Comparison of ENCODE assay signal across 14 cellular contexts in genomic region chr9:89428222-89428761, GRCh38.
A peak's percentile ranks its signal among the peaks of the same experiment; 100 is the strongest.
DNase-seq lines count a peak whose midpoint lies in the region; ATAC-seq and TF ChIP-seq lines count a peak whose summit lies in the region.
"Had no signal": no experiment of that assay in that cellular context is flagged by ENCODE, and none has a peak within 500 bp of the region (broad histone marks: within the 10 kb centered on the region; RNA-seq: fewer than 3 reads in every experiment).

No MANE protein-coding gene starts in this region.

- H3K4me1 ChIP-seq in endodermal cell (ENCODE audit: control insufficient read depth, insufficient read depth, low read length) (no peaks in the 10 kb centered on the region), right cardiac atrium (ENCODE audit: control insufficient read depth, insufficient read depth, low read length) (no peaks in the 10 kb centered on the region)
- H3K4me1 ChIP-seq: HAP-1, prostate gland had no signal

- TF ChIP-seq CTCF in endodermal cell (conservative IDR thresholded peaks at IDR 0.05), result no peak

- no peaks in the 10 kb centered on the region for H3K9me3 ChIP-seq in endodermal cell (ENCODE audit: control insufficient read depth, low read length)
- H3K9me3 ChIP-seq in right cardiac atrium (ENCODE audit: control insufficient read depth, low read length), result no peaks in the 10 kb centered on the region
- H3K9me3 ChIP-seq: HAP-1, prostate gland had no signal

- no peak overlapping the region for H3K9ac ChIP-seq in endodermal cell (ENCODE audit: extremely low read depth, low read length, poor library complexity, severe bottlenecking)

- no peaks in the 10 kb centered on the region for H3K9me3 Mint-ChIP-seq in activated naive CD4-positive, alpha-beta T cell treated with anti-CD3 and anti-CD28 coated beads, Interleukin-2, amount 50 U/mL, for 24 hours
- peaks cover 5% of the 10 kb centered on the region for H3K9me3 Mint-ChIP-seq in activated T-helper 1 cell treated with anti-CD3 and anti-CD28 coated beads, Interleukin-12 subunit alpha, Interleukin-12 subunit beta, Interleukin-2, Interleukin-4 antibody, amounts not matched to agents 30 ng/mL and 10 ng/mL and 1 ng/mL, durations not matched to agents 14 hours and 24 hours and 36 hours
- H3K9me3 Mint-ChIP-seq in endodermal cell, result peaks cover 3% of the 10 kb centered on the region

- H3K27ac ChIP-seq in endodermal cell (ENCODE audit: low read depth, low read length) (no peak overlapping the region), temporal lobe (ENCODE audit: low read depth, low read length) (peak overlapping the region; percentile 92), right cardiac atrium (ENCODE audit: low read length) (no peak overlapping the region)
- H3K27ac ChIP-seq: prostate gland had no signal

- H3K4me3 ChIP-seq in endodermal cell (ENCODE audit: low read length) (no peak overlapping the region), right cardiac atrium (ENCODE audit: low read length) (no peak overlapping the region)
- H3K4me3 ChIP-seq: HAP-1, prostate gland had no signal

- intact Hi-C loops in activated T-helper 1 cell treated with anti-CD3 and anti-CD28 coated beads, Interleukin-12 subunit alpha, Interleukin-12 subunit beta, Interleukin-2, Interleukin-4 antibody, amounts not matched to agents 30 ng/mL and 10 ng/mL and 1 ng/mL, durations not matched to agents 14 hours and 24 hours and 36 hours (cut with micrococcal nuclease), result loop anchor here (10.0 kb wide), 1 partner anchor 1997 kb away; the partner anchor contains the start of gene NFIL3
- intact Hi-C loops in right cardiac atrium (cut with DNase I), result loop anchor here in 1 of 4 donors (10.0 kb wide), 1 partner anchor 63 kb away; no protein-coding TSS in a partner anchor

- peak overlapping the region; percentile 100 for H3K27ac Mint-ChIP-seq in activated naive CD4-positive, alpha-beta T cell treated with anti-CD3 and anti-CD28 coated beads, Interleukin-2, amount 50 U/mL, for 24 hours
- H3K27ac Mint-ChIP-seq in activated T-helper 1 cell treated with anti-CD3 and anti-CD28 coated beads, Interleukin-12 subunit alpha, Interleukin-12 subunit beta, Interleukin-2, Interleukin-4 antibody, amounts not matched to agents 30 ng/mL and 10 ng/mL and 1 ng/mL, durations not matched to agents 14 hours and 24 hours and 36 hours, result peak overlapping the region; percentile 100
- peak overlapping the region; percentile 30 for H3K27ac Mint-ChIP-seq in endodermal cell

- 82 to 90% methylated on average over 8 to 13 of the region's 13 CpGs for WGBS in endodermal cell (ENCODE audit: insufficient coverage in 1 of 2, insufficient read length in 1 of 2), 2 experiments
- whole genome bisulfite sequencing in right cardiac atrium, result 82% methylated on average over 13 of the region's 13 CpGs

- peaks cover 99% of the 10 kb centered on the region for H3K4me1 Mint-ChIP-seq in activated naive CD4-positive, alpha-beta T cell treated with anti-CD3 and anti-CD28 coated beads, Interleukin-2, amount 50 U/mL, for 24 hours
- peaks cover 96% of the 10 kb centered on the region for H3K4me1 Mint-ChIP-seq in activated T-helper 1 cell treated with anti-CD3 and anti-CD28 coated beads, Interleukin-12 subunit alpha, Interleukin-12 subunit beta, Interleukin-2, Interleukin-4 antibody, amounts not matched to agents 30 ng/mL and 10 ng/mL and 1 ng/mL, durations not matched to agents 14 hours and 24 hours and 36 hours (ENCODE audit: low read depth)
- H3K4me1 Mint-ChIP-seq in endodermal cell, result peaks cover 8% of the 10 kb centered on the region

- no peaks in the 10 kb centered on the region for H3K27me3 Mint-ChIP-seq in activated naive CD4-positive, alpha-beta T cell treated with anti-CD3 and anti-CD28 coated beads, Interleukin-2, amount 50 U/mL, for 24 hours
- no peaks in the 10 kb centered on the region for H3K27me3 Mint-ChIP-seq in activated T-helper 1 cell treated with anti-CD3 and anti-CD28 coated beads, Interleukin-12 subunit alpha, Interleukin-12 subunit beta, Interleukin-2, Interleukin-4 antibody, amounts not matched to agents 30 ng/mL and 10 ng/mL and 1 ng/mL, durations not matched to agents 14 hours and 24 hours and 36 hours (ENCODE audit: insufficient read depth)
- H3K27me3 Mint-ChIP-seq in endodermal cell (ENCODE audit: insufficient read depth), result no peaks in the 10 kb centered on the region

- H3K27me3 ChIP-seq in endodermal cell (ENCODE audit: control insufficient read depth, insufficient read depth, low read length, poor library complexity, severe bottlenecking) (no peaks in the 10 kb centered on the region), right cardiac atrium (ENCODE audit: control insufficient read depth, insufficient read depth) (no peaks in the 10 kb centered on the region)

- DNase-seq in activated naive CD4-positive, alpha-beta T cell treated with Interleukin-2 at 50 U/mL for 16 hours, result no peak
- no peak for DNase-seq in activated T-helper 1 cell treated with anti-CD3 and anti-CD28 coated beads, Interleukin-12 subunit alpha, Interleukin-12 subunit beta, Interleukin-2, Interleukin-4 antibody, amounts not matched to agents 30 ng/mL and 10 ng/mL and 1 ng/mL, durations not matched to agents 14 hours and 24 hours and 36 hours (ENCODE audit: low spot score)
- DNase-seq in endodermal cell (no peak), cerebellar cortex (ENCODE audit: low spot score) (no peak), right cardiac atrium (no peak), NCI-H128 (lab: John Stamatoyannopoulos, UW; ENCODE audit: unreplicated experiment) (no peak)
- DNase-seq: left ventricle myocardium superior, NCI-H1048, NCI-H2171 treated with DMSO at 0.1 percent for 48 hours, NCI-H82 had no signal

- peak overlapping the region; percentile 19 for H3K4me3 Mint-ChIP-seq in activated naive CD4-positive, alpha-beta T cell treated with anti-CD3 and anti-CD28 coated beads, Interleukin-2, amount 50 U/mL, for 24 hours
- H3K4me3 Mint-ChIP-seq in activated T-helper 1 cell treated with anti-CD3 and anti-CD28 coated beads, Interleukin-12 subunit alpha, Interleukin-12 subunit beta, Interleukin-2, Interleukin-4 antibody, amounts not matched to agents 30 ng/mL and 10 ng/mL and 1 ng/mL, durations not matched to agents 14 hours and 24 hours and 36 hours, result no peak overlapping the region
- no peak overlapping the region for H3K4me3 Mint-ChIP-seq in endodermal cell

- H3K36me3 Mint-ChIP-seq in activated naive CD4-positive, alpha-beta T cell treated with anti-CD3 and anti-CD28 coated beads, Interleukin-2, amount 50 U/mL, for 24 hours, result peaks cover 16% of the 10 kb centered on the region
- H3K36me3 Mint-ChIP-seq in activated T-helper 1 cell treated with anti-CD3 and anti-CD28 coated beads, Interleukin-12 subunit alpha, Interleukin-12 subunit beta, Interleukin-2, Interleukin-4 antibody, amounts not matched to agents 30 ng/mL and 10 ng/mL and 1 ng/mL, durations not matched to agents 14 hours and 24 hours and 36 hours (ENCODE audit: low read depth), result peaks cover 46% of the 10 kb centered on the region
- H3K36me3 Mint-ChIP-seq in endodermal cell (ENCODE audit: low read depth), result peaks cover 8% of the 10 kb centered on the region

- ATAC-seq in right cardiac atrium, result no peak
- ATAC-seq: left ventricle myocardium superior had no signal

- no peaks in the 10 kb centered on the region for H3K36me3 ChIP-seq in endodermal cell (ENCODE audit: control insufficient read depth, insufficient read depth, low read length)
- H3K36me3 ChIP-seq: HAP-1, prostate gland had no signal

Comparison
In these comparisons a context has a peak if more than half of its experiments do, and no peak if none do; other contexts are left out.
1. H3K27ac Mint-ChIP-seq: peak in every context shown above with its lines; median percentile 100 in activated naive CD4-positive, alpha-beta T cell treated with anti-CD3 and anti-CD28 coated beads, Interleukin-2, amount 50 U/mL, for 24 hours; 100 in activated T-helper 1 cell treated with anti-CD3 and anti-CD28 coated beads, Interleukin-12 subunit alpha, Interleukin-12 subunit beta, Interleukin-2, Interleukin-4 antibody, amounts not matched to agents 30 ng/mL and 10 ng/mL and 1 ng/mL, durations not matched to agents 14 hours and 24 hours and 36 hours; 30 in endodermal cell.